8 cellular contexts compared by ENCODE assay signal in the genomic region with DNA sequence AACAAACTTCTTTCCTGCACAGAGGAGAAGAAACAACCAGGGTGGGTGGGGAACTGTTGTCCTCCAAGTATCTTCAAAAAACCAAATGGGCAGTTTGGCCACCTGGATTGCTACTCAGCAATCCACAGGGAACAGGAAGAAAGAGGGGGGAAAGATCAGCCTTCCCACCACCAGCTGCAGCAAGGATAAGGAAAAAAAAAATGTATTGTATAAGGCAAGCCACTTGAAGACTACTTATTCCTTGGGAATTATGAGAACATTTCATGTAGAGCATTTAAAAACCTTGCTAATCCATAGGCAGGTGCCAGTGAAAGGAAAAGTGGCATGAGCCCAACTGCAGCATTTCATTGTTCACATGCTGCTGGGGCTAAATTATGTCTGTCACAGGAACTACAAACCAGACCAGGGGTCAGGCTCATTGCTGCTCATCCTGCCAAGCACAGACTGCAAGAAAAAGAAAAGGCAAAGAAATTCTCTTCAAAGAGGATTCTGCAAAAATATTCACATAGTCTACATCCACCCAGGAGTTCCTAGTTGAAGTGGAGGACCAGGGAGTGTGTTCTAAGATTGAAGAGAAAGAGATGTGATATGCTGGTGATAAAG. TPM values are rescaled to one million over a fixed set of nuclear protein-coding genes. Genes with fewer than 3 reads are reported as not detected.
DNase-seq lines count a peak whose midpoint lies in the region; ATAC-seq and TF ChIP-seq lines count a peak whose summit lies in the region.

No MANE protein-coding gene starts in this region.

- CTCF ChIA-PET in activated CD8-positive, alpha-beta memory T cell treated with anti-CD3 and anti-CD28 coated beads, Interleukin-2, amount 10 ng/mL, durations not matched to agents 7 days and 5 days (lab: Charles Lee), result interaction anchor here (0.8 kb wide), 1 partner anchor 10 kb away, joined by 4 read pairs; no protein-coding TSS in a partner anchor

- H3K27me3 ChIP-seq in esophagus squamous epithelium, result no peaks in the 10 kb centered on the region
- no peaks in the 10 kb centered on the region for H3K27me3 ChIP-seq in stomach

- no peak for ATAC-seq in activated CD8-positive, alpha-beta memory T cell treated with anti-CD3 and anti-CD28 coated beads, Interleukin-2, amount 10 ng/mL, durations not matched to agents 7 days and 5 days
- ATAC-seq in HG02798 (IDR thresholded peaks at IDR 0.05; ENCODE audit: poor library complexity, unreplicated experiment), result no peak

- H3K9me3 ChIP-seq in esophagus squamous epithelium, result no peaks in the 10 kb centered on the region
- H3K9me3 ChIP-seq in stomach, result no peaks in the 10 kb centered on the region

- H3K4me1 ChIP-seq in esophagus squamous epithelium (peaks cover 10 to 52% (median 31%) of the 10 kb centered on the region in 3 donors), stomach (peaks cover 14 to 58% (median 35%) of the 10 kb centered on the region in 4 donors)

- H3K27ac Mint-ChIP-seq in activated CD8-positive, alpha-beta memory T cell treated with anti-CD3 and anti-CD28 coated beads, Interleukin-2, amount 10 ng/mL, durations not matched to agents 7 days and 5 days, result peak overlapping the region; percentile 69

- intact Hi-C loops in esophagus squamous epithelium (cut with DNase I), result loop anchor here (10.0 kb wide), 1 partner anchor 95 kb away; no protein-coding TSS in a partner anchor
- intact Hi-C loops in stomach (cut with DNase I; ENCODE audit: low total_unique reads), result loop anchor here (10.0 kb wide), 1 partner anchor 85 kb away; the partner anchor contains the start of gene PCF11

- no peaks in the 10 kb centered on the region for H3K9me3 Mint-ChIP-seq in activated CD8-positive, alpha-beta memory T cell treated with anti-CD3 and anti-CD28 coated beads, Interleukin-2, amount 10 ng/mL, durations not matched to agents 7 days and 5 days (ENCODE audit: low read depth)

- peaks cover 0 to 7% (median 0%) of the 10 kb centered on the region in 3 donors for H3K36me3 ChIP-seq in esophagus squamous epithelium
- peaks cover 0 to 8% (median 3%) of the 10 kb centered on the region in 4 donors for H3K36me3 ChIP-seq in stomach

- peak overlapping the region in 3 of 4 donors; percentile 66 to 91 (median 76) for H3K4me3 ChIP-seq in esophagus squamous epithelium
- peak overlapping the region in 2 of 4 donors; percentile 74 to 79 for H3K4me3 ChIP-seq in stomach

- peaks cover 20% of the 10 kb centered on the region for H3K36me3 Mint-ChIP-seq in activated CD8-positive, alpha-beta memory T cell treated with anti-CD3 and anti-CD28 coated beads, Interleukin-2, amount 10 ng/mL, durations not matched to agents 7 days and 5 days

- H3K4me1 Mint-ChIP-seq in activated CD8-positive, alpha-beta memory T cell treated with anti-CD3 and anti-CD28 coated beads, Interleukin-2, amount 10 ng/mL, durations not matched to agents 7 days and 5 days, result peaks cover 36% of the 10 kb centered on the region

- no peak for DNase-seq in activated CD8-positive, alpha-beta memory T cell treated with anti-CD3 and anti-CD28 coated beads, Interleukin-2, amount 10 ng/mL, durations not matched to agents 7 days and 5 days
- no peak for DNase-seq in activated CD8-positive, alpha-beta memory T cell treated with anti-CD3 and anti-CD28 coated beads for 24 hours
- DNase-seq in NCI-H69 (lab: John Stamatoyannopoulos, UW) (peak; percentile 76), esophagus squamous epithelium (lab: John Stamatoyannopoulos, UW) (no peak), stomach (no peak), HT-29 (ENCODE audit: low spot score) (no peak)
- no peak for DNase-seq in stimulated activated CD4-positive, alpha-beta T cell treated with anti-CD3 and anti-CD28 coated beads, Interleukin-2, amount 100 ng/mL, for 48 hours

- no peaks in the 10 kb centered on the region for H3K27me3 Mint-ChIP-seq in activated CD8-positive, alpha-beta memory T cell treated with anti-CD3 and anti-CD28 coated beads, Interleukin-2, amount 10 ng/mL, durations not matched to agents 7 days and 5 days

- no peak for TF ChIP-seq EP300 in stomach (IDR thresholded peaks at IDR 0.05)

- no peak for TF ChIP-seq CTCF in esophagus squamous epithelium (IDR thresholded peaks at IDR 0.05)
- TF ChIP-seq CTCF in stomach (IDR thresholded peaks at IDR 0.05), result no peak

- H3K4me3 Mint-ChIP-seq in activated CD8-positive, alpha-beta memory T cell treated with anti-CD3 and anti-CD28 coated beads, Interleukin-2, amount 10 ng/mL, durations not matched to agents 7 days and 5 days, result peak overlapping the region; percentile 26

- H3K27ac ChIP-seq in esophagus squamous epithelium (peak overlapping the region; percentile 93 to 98 (median 94)), stomach (peak overlapping the region in 3 of 5 donors; percentile 5 to 95 (median 94))

- TF ChIP-seq POLR2A in esophagus squamous epithelium (IDR thresholded peaks at IDR 0.05) (no peak), stomach (IDR thresholded peaks at IDR 0.05) (no peak)

RNA-seq across cellular contexts. Expression of gene RAB30, which starts 2.2 kb away (rescaled TPM):
- total RNA-seq in activated CD8-positive, alpha-beta memory T cell treated with anti-CD3 and anti-CD28 coated beads, Interleukin-2, amount 10 ng/mL, durations not matched to agents 7 days and 5 days, result 1 to 10 TPM; 7.0 to 7.7 TPM
- 1 to 10 TPM; 2.2 to 8.7 (median 6.0) TPM for total RNA-seq in esophagus squamous epithelium
- total RNA-seq in stomach, result 10 to 100 TPM in 1 of 5 donors, 1 to 10 TPM in 3, under 1 TPM in 1; 0.29 to 14.0 (median 3.9) TPM
- 1 to 10 TPM; 1.5 to 5.3 (median 2.2) TPM for polyA plus RNA-seq in stomach
- 1.1 and 1.2 TPM in 2 replicates for total RNA-seq in HT-29 (2014; rRNA removed; shearing (Covaris generic))
